Comparison of ENCODE assay signal across 8 cellular contexts in the genomic region with DNA sequence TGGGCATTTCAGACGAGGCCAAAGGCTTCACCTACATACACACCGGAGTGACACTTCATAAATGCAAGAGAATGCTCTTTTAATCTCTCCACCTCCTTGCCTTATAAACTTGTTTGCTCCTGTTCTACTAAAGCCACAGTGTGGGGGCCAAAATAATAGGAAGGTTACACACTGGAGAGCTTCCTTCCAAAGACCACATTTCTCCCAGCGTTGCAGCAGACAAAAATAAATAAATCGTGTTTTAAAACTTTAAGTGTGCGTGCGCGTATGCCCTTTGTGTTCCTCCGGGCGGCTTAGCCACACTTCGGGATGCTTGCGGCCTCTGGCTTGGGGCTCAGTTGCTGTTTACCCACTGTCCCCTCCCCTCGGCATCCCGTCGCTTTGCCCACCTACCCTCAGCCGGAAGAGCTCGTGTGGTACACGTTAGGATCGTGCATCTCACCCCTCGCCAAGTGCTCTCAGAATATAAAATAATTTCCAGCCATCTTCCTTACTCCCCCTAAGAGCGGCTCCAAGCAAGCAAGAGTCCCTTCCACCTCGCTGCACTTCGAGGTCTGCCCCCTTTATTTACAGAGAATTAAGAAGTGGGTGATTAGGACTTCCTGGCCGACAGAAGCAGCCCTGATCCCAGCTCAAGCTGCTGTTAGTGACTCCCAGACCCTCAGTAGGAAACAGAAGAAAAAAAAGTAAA. TPM values are rescaled to one million over a fixed set of nuclear protein-coding genes. Genes with fewer than 3 reads are reported as not detected.
A peak's percentile ranks its signal among the peaks of the same experiment; 100 is the strongest.
DNase-seq lines count a peak whose midpoint lies in the region; ATAC-seq and TF ChIP-seq lines count a peak whose summit lies in the region.

No MANE protein-coding gene starts in this region.

- POLR2A ChIA-PET in AG04450 (lab: Yijun Ruan, JAX), result no interaction called here

- intact Hi-C loops in dorsolateral prefrontal cortex (cut with DNase I), result no loop called here

- H3K9ac ChIP-seq in HUES64 (ENCODE audit: low read depth, low read length), result peak overlapping the region; percentile 32; the same call in 1 of the 2 replicates

- H3K36me3 ChIP-seq in HUES64 (ENCODE audit: insufficient read depth, low read length), result no peaks in the 10 kb centered on the region

- CTCF ChIA-PET in AG04450 (lab: Charles Lee), result no interaction called here

- no peak for ATAC-seq in naive B cell (ENCODE audit: low read depth in 2 of 2)
- no peak for ATAC-seq in HG03175 (IDR thresholded peaks at IDR 0.05; ENCODE audit: unreplicated experiment)
- no peak for ATAC-seq in HG03108 (IDR thresholded peaks at IDR 0.05; ENCODE audit: unreplicated experiment)
- no peak for ATAC-seq in GM19328 (IDR thresholded peaks at IDR 0.05; ENCODE audit: unreplicated experiment)
- ATAC-seq in GM19351 (IDR thresholded peaks at IDR 0.05; ENCODE audit: unreplicated experiment), result no peak

- peaks cover 5 to 44% of the 10 kb centered on the region in 2 donors for H3K36me3 Mint-ChIP-seq in naive B cell

- H3K9me3 ChIP-seq in AG04450 (ENCODE audit: control insufficient read depth, insufficient read depth, low read length) (no peaks in the 10 kb centered on the region; the same call in 1 of the 2 replicates), HUES64 (ENCODE audit: insufficient read depth, low read depth, low read length) (no peaks in the 10 kb centered on the region)

- WGBS in HUES64, result under 1% methylated on average over 23 of the region's 23 CpGs

- peaks cover 0 to 34% (median 9%) of the 10 kb centered on the region in 7 donors for H3K9me3 Mint-ChIP-seq in naive B cell

- peaks cover 28 to 49% (median 45%) of the 10 kb centered on the region in 3 donors for H3K4me1 Mint-ChIP-seq in naive B cell

- H3K27me3 ChIP-seq in AG04450 (ENCODE audit: control insufficient read depth, insufficient read depth, low read length) (no peaks in the 10 kb centered on the region), HUES64 (ENCODE audit: insufficient read depth, low read length) (peaks cover 71% of the 10 kb centered on the region), dorsolateral prefrontal cortex (peaks cover 0 to 50% (median 12%) of the 10 kb centered on the region in 45 donors)

- peaks cover 44% of the 10 kb centered on the region for H3K4me1 ChIP-seq in HUES64 (ENCODE audit: insufficient read depth, low read length)

- TF ChIP-seq CTCF in AG04450 (IDR thresholded peaks at IDR 0.05; ENCODE audit: low read depth, low read length) (no peak), dorsolateral prefrontal cortex (IDR thresholded peaks at IDR 0.05 in 54 of 56, conservative IDR thresholded peaks at IDR 0.05 in 2 of 56; ENCODE audit: low read depth in 1 of 56, partially characterized antibody in 56 of 56) (no peak)

- peak overlapping the region; percentile 43 to 92 (median 72) for H3K4me3 Mint-ChIP-seq in naive B cell

- DNase-seq in AG04450 (ENCODE audit: low read depth, low spot score) (no peak), dorsolateral prefrontal cortex (no peak), naive B cell (no peak)

- H3K27ac Mint-ChIP-seq in naive B cell, result peak overlapping the region in 3 of 6 donors; percentile 16 to 79 (median 55)

- H3K27ac ChIP-seq in AG04450 (ENCODE audit: low read depth, low read length), result no peak overlapping the region
- H3K27ac ChIP-seq in HUES64 (ENCODE audit: low read depth, low read length), result no peak overlapping the region
- peak overlapping the region; percentile 30 to 99 (median 95) for H3K27ac ChIP-seq in dorsolateral prefrontal cortex

- peaks cover 71 to 93% (median 90%) of the 10 kb centered on the region in 3 donors for H3K27me3 Mint-ChIP-seq in naive B cell

- H3K4me3 ChIP-seq in AG04450 (ENCODE audit: low read depth, low read length) (peak overlapping the region; percentile 95), HUES64 (ENCODE audit: low read length) (peak overlapping the region; percentile 65), dorsolateral prefrontal cortex (peak overlapping the region; percentile 42 to 87 (median 74))

RNA-seq across cellular contexts. Expression of gene MEIS2, which starts 3.3 kb away (rescaled TPM):
- polyA plus RNA-seq in AG04450 (2011; rRNA removed) (31.7 and 33.4 TPM in 2 replicates), naive B cell (ENCODE audit: low read depth in 6 of 6) (not detected)
- 50.0 and 50.6 TPM in 2 replicates for polyA minus RNA-seq in AG04450 (2011; rRNA and poly(A)+ RNA removed)
- polyA plus RNA-seq in HUES64 (2013, experiment 1 of 2), result 15.0 TPM
- polyA plus RNA-seq in HUES64 (2013, experiment 2 of 2), result 20.2 TPM
- 10 to 100 TPM; 23.7 to 65.2 (median 44.8) TPM for total RNA-seq in dorsolateral prefrontal cortex

Comparison
In these comparisons a context has a peak if more than half of its experiments do, and no peak if none do; other contexts are left out.
1. H3K27ac ChIP-seq: peak in dorsolateral prefrontal cortex (59 of 59); none in AG04450 (single experiment) and HUES64 (single experiment).
2. RNA of gene MEIS2, which starts 3.3 kb away (polyA plus RNA-seq): 31.7 to 33.4 TPM in AG04450; not detected in naive B cell; every median in the first group is over 10 times any median in the second.
3. Peak in every context shown above with its lines, with median percentiles within 50 percentile points of each other: H3K4me3 ChIP-seq.